1 cellular context compared by ENCODE assay signal in the genomic region with DNA sequence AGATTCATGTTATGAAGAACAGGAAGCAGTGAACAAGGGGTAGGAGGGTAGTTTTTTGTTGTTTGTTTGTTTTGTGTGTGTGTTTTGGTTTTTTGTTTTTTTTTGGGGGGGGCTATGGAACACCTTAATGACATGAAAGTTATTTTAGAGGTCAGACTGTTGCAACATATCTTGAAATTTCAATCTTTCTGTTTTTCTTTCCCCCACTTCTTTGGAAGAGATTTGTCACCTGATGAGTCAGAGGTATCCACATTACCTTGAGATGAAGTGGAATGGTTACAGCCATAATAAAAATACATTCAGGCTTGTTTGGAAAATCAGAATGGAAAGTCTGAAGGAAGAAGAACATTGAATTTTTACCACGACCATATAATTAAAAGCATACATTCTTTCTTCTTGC.
TF ChIP-seq lines count a peak whose summit lies in the region.

No MANE protein-coding gene starts in this region.

TF ChIP-seq in HEK293, 187 proteins besides CTCF, POLR2A, EP300 and RAD21 (continued from another document):
- TF ChIP-seq ZNF654 (tag by site-specific recombination; IDR thresholded peaks at IDR 0.05; ENCODE audit: low read depth), result no peak
